8 cellular contexts compared by ENCODE assay signal in genomic region chr12:46675736-46676135, GRCh38.
DNase-seq lines count a peak whose midpoint lies in the region; FAIRE-seq and TF ChIP-seq lines count a peak whose summit lies in the region.

No MANE protein-coding gene starts in this region.

- DNase-seq in NCI-H446 (lab: John Stamatoyannopoulos, UW) (peak; percentile 15 to 49), NCI-H446 treated with DMSO at 0.1 percent for 48 hours (lab: John Stamatoyannopoulos, UW) (no peak), NCI-H774 (lab: John Stamatoyannopoulos, UW) (peak; percentile 6), hippocampal formation (lab: John Stamatoyannopoulos, UW) (no peak), ecto neural progenitor cell (ENCODE audit: low spot score) (no peak)
- no peak for DNase-seq in stimulated activated CD4-positive, alpha-beta T cell treated with anti-CD3 and anti-CD28 coated beads, Interleukin-4, amount 100 ng/mL, for 4 hours

- FAIRE-seq in endometrium (lab: Jason Lieb, UNC), result peak; percentile 84

- H3K36me3 Mint-ChIP-seq in nephron (ENCODE audit: low read depth), result no peaks in the 10 kb centered on the region

- H3K27me3 Mint-ChIP-seq in nephron (ENCODE audit: low read depth), result no peaks in the 10 kb centered on the region

- peak overlapping the region in 1 of 3 experiments; percentile 61 for H3K27ac Mint-ChIP-seq in nephron

- H3K4me1 Mint-ChIP-seq in nephron, result peaks cover 5% of the 10 kb centered on the region

- no peak overlapping the region for H3K4me3 Mint-ChIP-seq in nephron

- H3K9me3 Mint-ChIP-seq in nephron, result no peaks in the 10 kb centered on the region

- TF ChIP-seq CTCF in nephron (IDR thresholded peaks at IDR 0.05; ENCODE audit: unreplicated experiment in 3 of 3), result peak; percentile 61 to 78 (median 64)

Comparison
In these comparisons a context has a peak if more than half of its experiments do, and no peak if none do; other contexts are left out.
1. DNase-seq: peak in NCI-H446 (2 of 2) and NCI-H774 (single experiment); none in NCI-H446 treated with DMSO at 0.1 percent for 48 hours (single experiment), stimulated activated CD4-positive, alpha-beta T cell treated with anti-CD3 and anti-CD28 coated beads, Interleukin-4, amount 100 ng/mL, for 4 hours (0 of 2), hippocampal formation (0 of 2) and ecto neural progenitor cell (single experiment).